ENCODE assay signal across 21 cellular contexts in genomic region chr5:145637396-145637795, GRCh38.
DNase-seq lines count a peak whose midpoint lies in the region; ATAC-seq, FAIRE-seq and TF ChIP-seq lines count a peak whose summit lies in the region.
"Had no signal": no experiment of that assay in that cellular context is flagged by ENCODE, and none has a peak within 500 bp of the region (broad histone marks: within the 10 kb centered on the region; RNA-seq: fewer than 3 reads in every experiment).

No MANE protein-coding gene starts in this region.

- DNase-seq in GM04503 (ENCODE audit: low read depth) (peak; percentile 32), RCC 7860 (ENCODE audit: low spot score) (peak; percentile 55), fibroblast of peridontal ligament (ENCODE audit: extremely low read depth) (peak; percentile 24), stromal cell of bone marrow (ENCODE audit: low read depth) (peak; percentile 9), heart right ventricle (no peak), iPS-NIHi11 (ENCODE audit: low spot score) (no peak)
- DNase-seq: Caco-2; CD4-positive, CD25-positive, alpha-beta regulatory T cell; NCI-H1417 treated with DMSO at 0.1 percent for 48 hours; NCI-H2081; NCI-H524; Peyer's patch; Right ventricle myocardium superior had no signal

- H3K4me3 ChIP-seq in heart right ventricle = no peak overlapping the region
- H3K4me3 ChIP-seq: K562, Peyer's patch, SK-N-MC had no signal

- no peaks in the 10 kb centered on the region for H3K27me3 ChIP-seq in heart right ventricle
- H3K27me3 ChIP-seq: Peyer's patch had no signal

- no peak overlapping the region for H3K27ac ChIP-seq in heart right ventricle
- H3K27ac ChIP-seq: Peyer's patch, SK-N-MC had no signal

- no peaks in the 10 kb centered on the region for H3K36me3 ChIP-seq in heart right ventricle
- H3K36me3 ChIP-seq: Peyer's patch had no signal

- intact Hi-C loops in heart right ventricle (cut with DNase I) = no loop called here

- H3K4me1 ChIP-seq in heart right ventricle = no peaks in the 10 kb centered on the region
- H3K4me1 ChIP-seq: Peyer's patch had no signal

- ATAC-seq in HG03039 (IDR thresholded peaks at IDR 0.05; ENCODE audit: unreplicated experiment) = no peak
- no peak for ATAC-seq in heart right ventricle
- no peak for ATAC-seq in GM19463 (IDR thresholded peaks at IDR 0.05; ENCODE audit: unreplicated experiment)
- ATAC-seq: K562 had no signal

- H3K9me3 ChIP-seq in heart right ventricle = peaks cover 0 to 16% (median 0%) of the 10 kb centered on the region in 11 donors
- H3K9me3 ChIP-seq: Caco-2, Peyer's patch had no signal

- peak; percentile 94 for FAIRE-seq in RCC 7860 (lab: Jason Lieb, UNC)
- FAIRE-seq: GM12891, GM18507, H1, HTR-8/SVneo, K562 had no signal

- TF ChIP-seq CTCF in heart right ventricle (IDR thresholded peaks at IDR 0.05) = no peak

Comparison
In these comparisons a context has a peak if more than half of its experiments do, and no peak if none do; other contexts are left out.
1. DNase-seq: peak in GM04503 (single experiment), RCC 7860 (single experiment), fibroblast of peridontal ligament (single experiment) and stromal cell of bone marrow (single experiment); none in heart right ventricle (0 of 2) and iPS-NIHi11 (single experiment).